Comparison of ENCODE assay signal across 1 cellular context in the genomic region with DNA sequence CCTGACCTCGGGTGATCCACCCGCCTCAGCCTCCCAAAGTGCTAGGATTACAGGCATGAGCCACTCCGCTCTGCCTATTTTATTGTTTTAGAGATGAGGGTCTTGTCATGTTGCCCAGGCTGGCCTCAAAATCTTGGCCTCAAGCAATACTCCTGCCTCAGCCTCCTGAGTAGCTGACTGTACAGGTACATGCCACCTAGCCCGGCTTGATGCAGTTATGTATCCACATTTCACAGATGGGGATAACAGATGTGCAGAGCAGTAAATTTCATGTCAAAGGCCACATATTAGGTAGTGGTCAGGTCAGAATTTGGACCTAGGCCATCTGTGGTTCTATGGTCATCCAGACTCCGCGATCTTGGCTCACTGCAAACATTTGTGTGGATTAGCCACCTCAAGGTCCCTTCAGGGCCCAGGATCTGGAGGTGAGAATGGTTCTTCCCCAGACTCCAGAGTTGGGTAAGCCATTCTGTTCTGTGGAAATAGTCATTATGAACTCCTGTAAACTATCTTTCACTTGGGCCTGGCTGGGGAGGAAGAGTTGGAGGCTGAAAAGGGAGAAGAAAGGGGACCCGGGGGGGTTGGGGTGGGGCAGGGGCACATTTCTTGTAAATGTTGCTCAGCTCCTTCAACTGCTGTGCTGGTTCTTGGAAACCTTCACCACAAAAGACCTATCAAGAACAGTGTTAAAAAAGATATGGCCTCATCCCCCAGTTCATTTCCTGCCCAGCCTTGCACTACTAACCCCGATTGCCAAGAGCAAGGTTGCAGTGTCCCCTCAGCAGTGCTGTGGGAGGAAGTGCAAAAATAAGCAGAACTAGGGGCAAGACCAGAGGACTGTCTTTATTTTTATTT.
TF ChIP-seq lines count a peak whose summit lies in the region.

No MANE protein-coding gene starts in this region.

TF ChIP-seq in K562, 482 proteins besides CTCF, POLR2A, EP300 and RAD21 (continued from another document and continues in another):
- no peak for TF ChIP-seq NR2F6 (CRISPR knock-in tag; IDR thresholded peaks at IDR 0.05)
- TF ChIP-seq, protein P1, sequence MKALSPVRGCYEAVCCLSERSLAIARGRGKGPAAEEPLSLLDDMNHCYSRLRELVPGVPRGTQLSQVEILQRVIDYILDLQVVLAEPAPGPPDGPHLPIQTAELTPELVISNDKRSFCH (CRISPR knock-in tag; IDR thresholded peaks at IDR 0.05) = no peak
- TF ChIP-seq, protein P1 (tag; IDR thresholded peaks at IDR 0.05) = peak; percentile 98
- TF ChIP-seq ZNF197 (CRISPR knock-in tag; IDR thresholded peaks at IDR 0.05; ENCODE audit: low read depth) = peak; percentile 84
- TF ChIP-seq BCL6 (CRISPR knock-in tag; IDR thresholded peaks at IDR 0.05) = peak; percentile 45; the same call in 1 of the 2 replicates
- peak; percentile 91 for TF ChIP-seq HDAC3 (IDR thresholded peaks at IDR 0.05; ENCODE audit: borderline replicate concordance, partially characterized antibody)
- 0 out of 2 replicates have a peak, but pooled peaks have one; percentile 61 for TF ChIP-seq ZNF717 (CRISPR knock-in tag; IDR thresholded peaks at IDR 0.05)
- no peak for TF ChIP-seq C11orf30 (IDR thresholded peaks at IDR 0.05; ENCODE audit: low read depth)
- peak; percentile 89; the same call in 1 of the 2 replicates for TF ChIP-seq ZBED1 (IDR thresholded peaks at IDR 0.05)
- peak; percentile 65 for TF ChIP-seq EGR1 (conservative IDR thresholded peaks at IDR 0.05)
- no peak for TF ChIP-seq ZNF212 (CRISPR knock-in tag; IDR thresholded peaks at IDR 0.05)
- TF ChIP-seq ARID1B (IDR thresholded peaks at IDR 0.05) = peak; percentile 98
- no peak for TF ChIP-seq RBM14 (IDR thresholded peaks at IDR 0.05; ENCODE audit: borderline replicate concordance, insufficient read depth, low read depth, low read length)
- peak; percentile 40; the same call in 1 of the 2 replicates for TF ChIP-seq ZNF324 (CRISPR knock-in tag; IDR thresholded peaks at IDR 0.05)
- no peak for TF ChIP-seq CBFB (CRISPR knock-in tag; IDR thresholded peaks at IDR 0.05)
- no peak for TF ChIP-seq ZNF184 (CRISPR knock-in tag; IDR thresholded peaks at IDR 0.05)
- TF ChIP-seq ZBTB5 (IDR thresholded peaks at IDR 0.05) = no peak
- peak; percentile 99 for TF ChIP-seq SPI1 (IDR thresholded peaks at IDR 0.05; ENCODE audit: borderline replicate concordance, low read depth, low read length)
- TF ChIP-seq CHCHD3 (CRISPR knock-in tag; IDR thresholded peaks at IDR 0.05) = no peak
- TF ChIP-seq EZH2 (IDR thresholded peaks at IDR 0.05; ENCODE audit: borderline replicate concordance, low read depth, low read length) = no peak
- TF ChIP-seq SOX6 (IDR thresholded peaks at IDR 0.05) = peak; percentile 88
- 0 out of 2 replicates have a peak, but pooled peaks have one; percentile 81 for TF ChIP-seq RHOXF2B (CRISPR knock-in tag; conservative IDR thresholded peaks at IDR 0.05)
- TF ChIP-seq, protein P2, sequence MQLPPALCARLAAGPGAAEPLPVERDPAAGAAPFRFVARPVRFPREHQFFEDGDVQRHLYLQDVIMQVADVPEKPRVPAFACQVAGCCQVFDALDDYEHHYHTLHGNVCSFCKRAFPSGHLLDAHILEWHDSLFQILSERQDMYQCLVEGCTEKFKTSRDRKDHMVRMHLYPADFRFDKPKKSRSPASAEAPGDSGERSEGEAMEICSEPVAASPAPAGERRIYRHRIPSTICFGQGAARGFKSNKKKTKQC (CRISPR knock-in tag; IDR thresholded peaks at IDR 0.05) = 0 out of 2 replicates have a peak, but pooled peaks have one; percentile 42
- TF ChIP-seq RUNX1 (IDR thresholded peaks at IDR 0.05; ENCODE audit: low read depth) = peak; percentile 96
- TF ChIP-seq IRF9 (tag; IDR thresholded peaks at IDR 0.05) = no peak
- 0 out of 2 replicates have a peak, but pooled peaks have one; percentile 46 for TF ChIP-seq RAD51 (IDR thresholded peaks at IDR 0.05; ENCODE audit: borderline replicate concordance, low read depth)
- peak; percentile 84 for TF ChIP-seq RBBP5 (IDR thresholded peaks at IDR 0.05; ENCODE audit: borderline replicate concordance, insufficient read depth, low read length, poor library complexity, severe bottlenecking)
- no peak for TF ChIP-seq DNMT1 (IDR thresholded peaks at IDR 0.05)
- TF ChIP-seq, protein P3, sequence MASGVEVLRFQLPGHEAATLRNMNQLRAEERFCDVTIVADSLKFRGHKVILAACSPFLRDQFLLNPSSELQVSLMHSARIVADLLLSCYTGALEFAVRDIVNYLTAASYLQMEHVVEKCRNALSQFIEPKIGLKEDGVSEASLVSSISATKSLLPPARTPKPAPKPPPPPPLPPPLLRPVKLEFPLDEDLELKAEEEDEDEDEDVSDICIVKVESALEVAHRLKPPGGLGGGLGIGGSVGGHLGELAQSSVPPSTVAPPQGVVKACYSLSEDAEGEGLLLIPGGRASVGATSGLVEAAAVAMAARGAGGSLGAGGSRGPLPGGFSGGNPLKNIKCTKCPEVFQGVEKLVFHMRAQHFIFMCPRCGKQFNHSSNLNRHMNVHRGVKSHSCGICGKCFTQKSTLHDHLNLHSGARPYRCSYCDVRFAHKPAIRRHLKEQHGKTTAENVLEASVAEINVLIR (CRISPR knock-in tag; IDR thresholded peaks at IDR 0.05) = peak; percentile 13; the same call in 1 of the 2 replicates
- TF ChIP-seq ZNF239 (CRISPR knock-in tag; IDR thresholded peaks at IDR 0.05) = no peak; the same call in 1 of the 2 replicates
- TF ChIP-seq FOXA3 (CRISPR knock-in tag; conservative IDR thresholded peaks at IDR 0.05 in 1 of 2, IDR thresholded peaks at IDR 0.05 in 1 of 2) = peak in 1 of 2 experiments; percentile 55; a peak in 1 of 4 replicates
- TF ChIP-seq, protein P4, sequence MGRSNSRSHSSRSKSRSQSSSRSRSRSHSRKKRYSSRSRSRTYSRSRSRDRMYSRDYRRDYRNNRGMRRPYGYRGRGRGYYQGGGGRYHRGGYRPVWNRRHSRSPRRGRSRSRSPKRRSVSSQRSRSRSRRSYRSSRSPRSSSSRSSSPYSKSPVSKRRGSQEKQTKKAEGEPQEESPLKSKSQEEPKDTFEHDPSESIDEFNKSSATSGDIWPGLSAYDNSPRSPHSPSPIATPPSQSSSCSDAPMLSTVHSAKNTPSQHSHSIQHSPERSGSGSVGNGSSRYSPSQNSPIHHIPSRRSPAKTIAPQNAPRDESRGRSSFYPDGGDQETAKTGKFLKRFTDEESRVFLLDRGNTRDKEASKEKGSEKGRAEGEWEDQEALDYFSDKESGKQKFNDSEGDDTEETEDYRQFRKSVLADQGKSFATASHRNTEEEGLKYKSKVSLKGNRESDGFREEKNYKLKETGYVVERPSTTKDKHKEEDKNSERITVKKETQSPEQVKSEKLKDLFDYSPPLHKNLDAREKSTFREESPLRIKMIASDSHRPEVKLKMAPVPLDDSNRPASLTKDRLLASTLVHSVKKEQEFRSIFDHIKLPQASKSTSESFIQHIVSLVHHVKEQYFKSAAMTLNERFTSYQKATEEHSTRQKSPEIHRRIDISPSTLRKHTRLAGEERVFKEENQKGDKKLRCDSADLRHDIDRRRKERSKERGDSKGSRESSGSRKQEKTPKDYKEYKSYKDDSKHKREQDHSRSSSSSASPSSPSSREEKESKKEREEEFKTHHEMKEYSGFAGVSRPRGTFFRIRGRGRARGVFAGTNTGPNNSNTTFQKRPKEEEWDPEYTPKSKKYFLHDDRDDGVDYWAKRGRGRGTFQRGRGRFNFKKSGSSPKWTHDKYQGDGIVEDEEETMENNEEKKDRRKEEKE (IDR thresholded peaks at IDR 0.05; ENCODE audit: borderline replicate concordance in 1 of 2, control insufficient read depth in 1 of 2, low read depth in 2 of 2, low read length in 1 of 2) = no peak
- no peak for TF ChIP-seq ZC3H4 (CRISPR knock-in tag; IDR thresholded peaks at IDR 0.05; ENCODE audit: borderline replicate concordance)
- peak; percentile 73 for TF ChIP-seq NFE2 (IDR thresholded peaks at IDR 0.05; ENCODE audit: low read depth)
- TF ChIP-seq JUN (IDR thresholded peaks at IDR 0.05; ENCODE audit: borderline replicate concordance, low read depth, low read length) = peak; percentile 83
- peak; percentile 38; the same call in 1 of the 2 replicates for TF ChIP-seq JUN (CRISPR knock-in tag; IDR thresholded peaks at IDR 0.05; ENCODE audit: borderline replicate concordance)
- TF ChIP-seq, protein P5, sequence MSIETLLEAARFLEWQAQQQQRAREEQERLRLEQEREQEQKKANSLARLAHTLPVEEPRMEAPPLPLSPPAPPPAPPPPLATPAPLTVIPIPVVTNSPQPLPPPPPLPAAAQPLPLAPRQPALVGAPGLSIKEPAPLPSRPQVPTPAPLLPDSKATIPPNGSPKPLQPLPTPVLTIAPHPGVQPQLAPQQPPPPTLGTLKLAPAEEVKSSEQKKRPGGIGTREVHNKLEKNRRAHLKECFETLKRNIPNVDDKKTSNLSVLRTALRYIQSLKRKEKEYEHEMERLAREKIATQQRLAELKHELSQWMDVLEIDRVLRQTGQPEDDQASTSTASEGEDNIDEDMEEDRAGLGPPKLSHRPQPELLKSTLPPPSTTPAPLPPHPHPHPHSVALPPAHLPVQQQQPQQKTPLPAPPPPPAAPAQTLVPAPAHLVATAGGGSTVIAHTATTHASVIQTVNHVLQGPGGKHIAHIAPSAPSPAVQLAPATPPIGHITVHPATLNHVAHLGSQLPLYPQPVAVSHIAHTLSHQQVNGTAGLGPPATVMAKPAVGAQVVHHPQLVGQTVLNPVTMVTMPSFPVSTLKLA (conservative IDR thresholded peaks at IDR 0.05) = peak; percentile 9 to 67; a peak in 2 of 4 replicates
- no peak; the same call in 1 of the 2 replicates for TF ChIP-seq NFIX (CRISPR knock-in tag; IDR thresholded peaks at IDR 0.05; ENCODE audit: low read depth)
- peak; percentile 18 for TF ChIP-seq ZNF507 (tag; conservative IDR thresholded peaks at IDR 0.05)
- TF ChIP-seq DMBX1 (CRISPR knock-in tag; IDR thresholded peaks at IDR 0.05; ENCODE audit: borderline replicate concordance) = peak; percentile 96
- TF ChIP-seq IRF2 (CRISPR knock-in tag; IDR thresholded peaks at IDR 0.05) = no peak
- TF ChIP-seq SMARCB1 (IDR thresholded peaks at IDR 0.05; ENCODE audit: insufficient read length, low read depth) = no peak
- TF ChIP-seq SRF (CRISPR knock-in tag; IDR thresholded peaks at IDR 0.05) = no peak
- TF ChIP-seq SRSF1 (IDR thresholded peaks at IDR 0.05; ENCODE audit: low read depth, low read length) = no peak
- TF ChIP-seq MYBL2 (IDR thresholded peaks at IDR 0.05; ENCODE audit: low read depth) = no peak
- TF ChIP-seq MYBL2 (CRISPR knock-in tag; IDR thresholded peaks at IDR 0.05; ENCODE audit: borderline replicate concordance) = no peak
- TF ChIP-seq ZNF253 (CRISPR knock-in tag; conservative IDR thresholded peaks at IDR 0.05) = no peak
- peak; percentile 75 for TF ChIP-seq ZBTB9 (CRISPR knock-in tag; IDR thresholded peaks at IDR 0.05)
- no peak for TF ChIP-seq CSDE1 (IDR thresholded peaks at IDR 0.05)
- TF ChIP-seq ZNF316 (IDR thresholded peaks at IDR 0.05) = no peak
- TF ChIP-seq KDM5B (IDR thresholded peaks at IDR 0.05; ENCODE audit: insufficient replicate concordance, low read depth, low read length) = no peak
- TF ChIP-seq STAT6 (CRISPR knock-in tag; IDR thresholded peaks at IDR 0.05) = no peak
- TF ChIP-seq ZNF561 (CRISPR knock-in tag; conservative IDR thresholded peaks at IDR 0.05) = no peak
- TF ChIP-seq EWSR1 (IDR thresholded peaks at IDR 0.05; ENCODE audit: borderline replicate concordance, low read depth, partially characterized antibody) = no peak
